21 cellular contexts compared by ENCODE assay signal in genomic region chrX:118990512-118991227, GRCh38. TPM values are rescaled to one million over a fixed set of nuclear protein-coding genes. Genes with fewer than 3 reads are reported as not detected.
"Had no signal": no experiment of that assay in that cellular context is flagged by ENCODE, and none has a peak within 500 bp of the region (broad histone marks: within the 10 kb centered on the region; RNA-seq: fewer than 3 reads in every experiment).

No MANE protein-coding gene starts in this region.

- H3K4me3 Mint-ChIP-seq: dendritic cell treated with granulocyte-macrophage colony-stimulating factor and Interleukin-4, amounts not matched to agents 40 ng/mL and 50 ng/mL, for 4 days; mesothelial cell of epicardium; natural killer cell treated with Interleukin-12 subunit alpha and Interleukin-12 subunit beta and Interleukin-15 and Interleukin-18, amount 100 ng/mL, for 72 hours; WTC11 had no signal

- H3K4me1 Mint-ChIP-seq: mesothelial cell of epicardium had no signal

- H3K9me3 ChIP-seq: left ventricle myocardium inferior, neutrophil, ovary, prostate gland had no signal

- H3K27me3 Mint-ChIP-seq: dendritic cell treated with granulocyte-macrophage colony-stimulating factor and Interleukin-4, amounts not matched to agents 40 ng/mL and 50 ng/mL, for 4 days; natural killer cell treated with Interleukin-12 subunit alpha and Interleukin-12 subunit beta and Interleukin-15 and Interleukin-18, amount 100 ng/mL, for 72 hours had no signal

- H3K27ac ChIP-seq: foreskin keratinocyte, hepatocyte, left ventricle myocardium inferior, neutrophil, ovary, prostate gland had no signal

- H3K4me2 ChIP-seq: hepatocyte had no signal

- H3K4me1 ChIP-seq: foreskin keratinocyte, left ventricle myocardium inferior, prostate gland had no signal

- ATAC-seq: foreskin keratinocyte; natural killer cell treated with Interleukin-12 subunit alpha and Interleukin-12 subunit beta and Interleukin-15 and Interleukin-18, amount 100 ng/mL, for 72 hours; right cardiac atrium; stimulated activated naive CD8-positive, alpha-beta T cell treated with anti-CD3 and anti-CD28 coated beads, Interleukin-15, Interleukin-2, amounts not matched to agents 100 U/mL and 50 U/mL, for 24 hours; WTC11 had no signal

- H3K4me3 ChIP-seq: hepatocyte, left ventricle myocardium inferior, ovary, prostate gland had no signal

- H2AFZ ChIP-seq: hepatocyte had no signal

- H3K36me3 ChIP-seq: left ventricle myocardium inferior, neutrophil, ovary, prostate gland had no signal

- FAIRE-seq: endometrium had no signal

- H3K36me3 Mint-ChIP-seq: mesothelial cell of epicardium, WTC11 had no signal

- H3K9me3 Mint-ChIP-seq: dendritic cell treated with granulocyte-macrophage colony-stimulating factor and Interleukin-4, amounts not matched to agents 40 ng/mL and 50 ng/mL, for 4 days; natural killer cell treated with Interleukin-12 subunit alpha and Interleukin-12 subunit beta and Interleukin-15 and Interleukin-18, amount 100 ng/mL, for 72 hours; WTC11 had no signal

- H3K27ac Mint-ChIP-seq: dendritic cell treated with granulocyte-macrophage colony-stimulating factor and Interleukin-4, amounts not matched to agents 40 ng/mL and 50 ng/mL, for 4 days; mesothelial cell of epicardium; natural killer cell treated with Interleukin-12 subunit alpha and Interleukin-12 subunit beta and Interleukin-15 and Interleukin-18, amount 100 ng/mL, for 72 hours; WTC11 had no signal

- DNase-seq: activated T-cell treated with anti-CD3 and anti-CD28 coated beads, Interleukin-2, amount 50 U/mL, for 1 hour; amygdala; effector CD4-positive, alpha-beta T cell; foreskin keratinocyte; glutamatergic neuron; kidney glomerular epithelial cell; left ventricle myocardium inferior; mammary epithelial cell; ovary; stimulated activated CD4-positive, alpha-beta T cell treated with anti-CD3 and anti-CD28 coated beads, Interleukin-12 subunit alpha, Interleukin-12 subunit beta, amount 100 ng/mL, for 4 hours; stimulated activated CD4-positive, alpha-beta T cell treated with anti-CD3 and anti-CD28 coated beads, Interleukin-4, amount 100 ng/mL, for 4 hours; stimulated activated naive CD8-positive, alpha-beta T cell treated with anti-CD3 and anti-CD28 coated beads, Interleukin-15, Interleukin-2, amounts not matched to agents 100 U/mL and 50 U/mL, for 24 hours had no signal

- H3K27me3 ChIP-seq: foreskin keratinocyte, hepatocyte, neutrophil, ovary had no signal

- H3K79me2 ChIP-seq: hepatocyte had no signal

RNA-seq across cellular contexts. Expression of gene LONRF3, which starts 16.3 kb away (rescaled TPM):
- total RNA-seq: foreskin keratinocyte, WTC11 had no signal
- polyA plus RNA-seq: foreskin keratinocyte had no signal
